In genomic region chr11:77517226-77517625, GRCh38 we compare ENCODE assay signal across 1 cellular context.
A peak's percentile ranks its signal among the peaks of the same experiment; 100 is the strongest.
TF ChIP-seq lines count a peak whose summit lies in the region.

No MANE protein-coding gene starts in this region.

TF ChIP-seq in K562, 482 proteins besides CTCF, POLR2A, EP300 and RAD21:
- TF ChIP-seq ZNF316 (IDR thresholded peaks at IDR 0.05) = peak; percentile 18; the same call in 1 of the 2 replicates
- 0 out of 2 replicates have a peak, but pooled peaks have one; percentile 10 for TF ChIP-seq C11orf30 (IDR thresholded peaks at IDR 0.05; ENCODE audit: low read depth)
- TF ChIP-seq PCBP2 (IDR thresholded peaks at IDR 0.05; ENCODE audit: low read depth, low read length, poor library complexity, severe bottlenecking) = no peak
